Comparison of ENCODE assay signal across 8 cellular contexts in the genomic region with DNA sequence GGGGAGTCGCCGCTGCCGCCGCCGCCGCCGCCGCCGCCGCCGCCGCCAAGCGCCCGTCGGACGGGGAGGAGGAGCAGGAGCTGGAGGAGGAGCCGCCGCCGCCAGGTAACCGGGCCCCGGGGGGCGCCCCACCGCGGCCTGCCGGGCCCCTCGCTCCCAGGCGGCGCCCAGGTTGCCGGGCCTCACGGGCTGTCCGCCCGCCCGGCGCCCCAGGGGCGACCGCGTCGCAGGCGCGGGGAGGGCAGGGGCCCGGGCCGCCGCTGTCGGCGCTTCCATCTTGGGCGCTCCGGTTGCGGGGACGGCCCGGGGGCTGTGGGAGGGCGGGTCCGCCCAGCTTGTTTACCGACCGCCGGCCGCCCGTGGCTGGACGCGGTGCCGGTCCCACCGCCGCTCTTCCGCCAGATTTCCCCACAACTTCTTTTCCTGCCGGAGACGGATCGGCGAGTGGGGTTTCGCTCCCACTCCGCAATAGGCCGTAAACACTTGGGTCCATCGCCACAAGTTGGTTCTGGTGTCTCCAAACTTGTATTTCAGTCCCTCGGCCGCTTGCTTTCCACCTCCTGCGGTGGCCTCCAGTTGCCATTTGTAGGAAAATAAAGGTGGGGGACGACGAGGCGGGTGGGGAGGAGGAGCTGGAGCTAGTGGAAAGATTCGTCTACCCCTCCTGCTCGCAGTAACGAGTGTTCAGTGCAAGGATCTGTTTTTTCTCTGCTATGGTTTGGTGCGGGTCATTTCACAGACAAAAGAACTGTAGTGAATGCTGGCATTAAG. TPM values are rescaled to one million over a fixed set of nuclear protein-coding genes. Genes with fewer than 3 reads are reported as not detected.
DNase-seq lines count a peak whose midpoint lies in the region; ATAC-seq and TF ChIP-seq lines count a peak whose summit lies in the region.

No MANE protein-coding gene starts in this region.

- peaks cover 8% of the 10 kb centered on the region for H3K4me1 Mint-ChIP-seq in Calu3 (ENCODE audit: low read depth, unreplicated experiment)

- peak overlapping the region; percentile 97 for H3K9ac ChIP-seq in HUES6 (ENCODE audit: low read length)

- no peaks in the 10 kb centered on the region for H3K9me3 ChIP-seq in HUES6 (ENCODE audit: control insufficient read depth, insufficient read depth, low read depth, low read length)

- H3K27me3 ChIP-seq in HUES6 (ENCODE audit: control insufficient read depth, insufficient read depth, low read length), result no peaks in the 10 kb centered on the region

- peak overlapping the region; percentile 80 for H3K4me3 Mint-ChIP-seq in Calu3 (ENCODE audit: low read depth, unreplicated experiment)

- BruUV-seq in Calu3 (replicated peaks; lab: Mats Ljungman, UMichigan), result no TSS peak

- peaks cover 30% of the 10 kb centered on the region for H3K36me3 Mint-ChIP-seq in Calu3 (ENCODE audit: insufficient read depth, unreplicated experiment)

- no peaks in the 10 kb centered on the region for H3K9me3 Mint-ChIP-seq in Calu3 (ENCODE audit: low read depth, unreplicated experiment)

- H3K27ac ChIP-seq in HUES6 (ENCODE audit: low read depth, low read length), result peak overlapping the region; percentile 93

- DNase-seq in Calu3 (peak; percentile 20), UCSD-AML1 (lab: John Stamatoyannopoulos, UW; ENCODE audit: unreplicated experiment) (peak; percentile 47), cerebellum (ENCODE audit: low spot score) (peak; percentile 41), left lobe of liver (ENCODE audit: low spot score) (peak; percentile 55), SIG-M5 treated with dmso at 0.1 percent for 504 hours (lab: John Stamatoyannopoulos, UW; ENCODE audit: unreplicated experiment) (no peak)
- DNase-seq in stimulated activated CD4-positive, alpha-beta T cell treated with anti-CD3 and anti-CD28 coated beads, Interleukin-2, amount 100 ng/mL, for 48 hours, result peak; percentile 24 to 28

- H3K27me3 Mint-ChIP-seq in Calu3 (ENCODE audit: unreplicated experiment), result peaks cover 4% of the 10 kb centered on the region

- peak overlapping the region; percentile 85 for H3K27ac Mint-ChIP-seq in Calu3 (ENCODE audit: unreplicated experiment)

- CTCF ChIA-PET in Calu3 (lab: Charles Lee), result interaction anchor here (1.3 kb wide), 1 partner anchor 53 kb away, joined by 3 read pairs; no protein-coding TSS in a partner anchor

- peak overlapping the region; percentile 86 for H3K4me3 ChIP-seq in HUES6 (ENCODE audit: low read depth, low read length)

- peak; percentile 31 for ATAC-seq in GM21360 (IDR thresholded peaks at IDR 0.05; ENCODE audit: unreplicated experiment)
- ATAC-seq in left lobe of liver, result peak; percentile 24

- TF ChIP-seq CTCF in Calu3 (IDR thresholded peaks at IDR 0.05; ENCODE audit: unreplicated experiment), result no peak

- intact Hi-C loops in Calu3 (cut with micrococcal nuclease; ENCODE audit: unreplicated experiment), result loop anchor here (5.0 kb wide), 1 partner anchor 115 kb away; a partner anchor contains a TSS

- H3K36me3 ChIP-seq in HUES6 (ENCODE audit: control insufficient read depth, insufficient read depth, low read length), result no peaks in the 10 kb centered on the region

- H3K4me1 ChIP-seq in HUES6 (ENCODE audit: control insufficient read depth, insufficient read depth, low read length), result peaks cover 7% of the 10 kb centered on the region; the same call in 1 of the 2 replicates

RNA-seq across cellular contexts. Expression of a gene that starts 24.6 kb away (rescaled TPM):
- total RNA-seq in Calu3 (2022) (11.6 and 12.5 TPM in 2 replicates), cerebellum (45.7 TPM), left lobe of liver (11.6 TPM)
